In the genomic region with DNA sequence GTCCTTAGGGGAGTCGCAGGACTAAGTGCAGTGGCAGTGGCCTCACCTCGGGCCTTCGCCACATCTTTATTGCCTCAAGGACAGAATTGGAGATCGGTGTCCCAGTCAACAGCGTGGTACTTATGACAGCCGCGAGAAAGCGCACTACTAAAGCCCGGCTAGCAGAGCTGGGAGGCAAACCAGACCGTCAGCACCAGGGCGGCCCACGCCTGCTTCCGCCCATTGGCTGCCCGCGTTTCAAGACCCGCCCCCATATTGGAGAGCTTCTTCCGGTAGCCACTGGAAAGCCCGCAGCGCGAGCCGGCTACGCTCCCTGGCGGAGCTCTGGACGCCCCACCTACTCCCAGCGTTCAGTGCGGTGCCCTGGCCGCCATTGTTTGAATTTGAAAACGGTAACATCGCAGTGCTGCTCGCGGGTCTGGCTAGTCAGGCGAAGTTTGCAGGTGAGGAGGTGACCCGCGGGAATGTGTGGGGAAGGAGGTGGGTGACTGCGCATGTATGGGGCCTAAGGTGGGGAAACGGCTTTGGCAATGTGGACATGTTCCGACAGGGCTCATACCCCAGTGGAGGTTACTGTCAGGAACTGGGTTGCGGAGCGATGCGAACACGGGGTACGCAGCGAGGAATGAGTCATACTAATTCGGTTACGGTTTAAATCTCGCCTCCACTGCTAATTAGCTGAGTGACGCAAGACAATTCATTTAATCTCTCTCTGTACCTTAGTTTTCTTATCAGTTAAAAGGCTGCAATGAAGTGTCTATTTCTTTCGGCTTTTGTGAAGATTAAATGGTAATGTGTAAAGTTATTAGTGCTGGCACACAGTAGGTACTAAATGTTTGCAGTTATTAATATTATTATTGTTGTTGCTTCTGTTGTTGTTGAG, we compare ENCODE assay signal across 8 cellular contexts. TPM values are rescaled to one million over a fixed set of nuclear protein-coding genes. Genes with fewer than 3 reads are reported as not detected.
DNase-seq lines count a peak whose midpoint lies in the region; ATAC-seq lines count a peak whose summit lies in the region.

A gene with protein sequence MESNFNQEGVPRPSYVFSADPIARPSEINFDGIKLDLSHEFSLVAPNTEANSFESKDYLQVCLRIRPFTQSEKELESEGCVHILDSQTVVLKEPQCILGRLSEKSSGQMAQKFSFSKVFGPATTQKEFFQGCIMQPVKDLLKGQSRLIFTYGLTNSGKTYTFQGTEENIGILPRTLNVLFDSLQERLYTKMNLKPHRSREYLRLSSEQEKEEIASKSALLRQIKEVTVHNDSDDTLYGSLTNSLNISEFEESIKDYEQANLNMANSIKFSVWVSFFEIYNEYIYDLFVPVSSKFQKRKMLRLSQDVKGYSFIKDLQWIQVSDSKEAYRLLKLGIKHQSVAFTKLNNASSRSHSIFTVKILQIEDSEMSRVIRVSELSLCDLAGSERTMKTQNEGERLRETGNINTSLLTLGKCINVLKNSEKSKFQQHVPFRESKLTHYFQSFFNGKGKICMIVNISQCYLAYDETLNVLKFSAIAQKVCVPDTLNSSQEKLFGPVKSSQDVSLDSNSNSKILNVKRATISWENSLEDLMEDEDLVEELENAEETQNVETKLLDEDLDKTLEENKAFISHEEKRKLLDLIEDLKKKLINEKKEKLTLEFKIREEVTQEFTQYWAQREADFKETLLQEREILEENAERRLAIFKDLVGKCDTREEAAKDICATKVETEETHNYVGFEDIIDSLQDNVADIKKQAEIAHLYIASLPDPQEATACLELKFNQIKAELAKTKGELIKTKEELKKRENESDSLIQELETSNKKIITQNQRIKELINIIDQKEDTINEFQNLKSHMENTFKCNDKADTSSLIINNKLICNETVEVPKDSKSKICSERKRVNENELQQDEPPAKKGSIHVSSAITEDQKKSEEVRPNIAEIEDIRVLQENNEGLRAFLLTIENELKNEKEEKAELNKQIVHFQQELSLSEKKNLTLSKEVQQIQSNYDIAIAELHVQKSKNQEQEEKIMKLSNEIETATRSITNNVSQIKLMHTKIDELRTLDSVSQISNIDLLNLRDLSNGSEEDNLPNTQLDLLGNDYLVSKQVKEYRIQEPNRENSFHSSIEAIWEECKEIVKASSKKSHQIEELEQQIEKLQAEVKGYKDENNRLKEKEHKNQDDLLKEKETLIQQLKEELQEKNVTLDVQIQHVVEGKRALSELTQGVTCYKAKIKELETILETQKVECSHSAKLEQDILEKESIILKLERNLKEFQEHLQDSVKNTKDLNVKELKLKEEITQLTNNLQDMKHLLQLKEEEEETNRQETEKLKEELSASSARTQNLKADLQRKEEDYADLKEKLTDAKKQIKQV (N-terminal part only) (plus strand): TSS at position 353 of the 883 bp plus-strand sequence. CDS start 3,705 bp downstream, outside the sequence.

- no peaks in the 10 kb centered on the region for H3K27me3 ChIP-seq in effector memory CD4-positive, alpha-beta T cell (replicated peaks; ENCODE audit: control insufficient read depth, insufficient read depth, low read length, poor library complexity, severe bottlenecking)

- H3K4me3 ChIP-seq in effector memory CD4-positive, alpha-beta T cell (ENCODE audit: insufficient read depth, low read depth, low read length, poor library complexity, severe bottlenecking): peak within 1 kb of the TSS; percentile 88

- H3K36me3 ChIP-seq in effector memory CD4-positive, alpha-beta T cell (ENCODE audit: control insufficient read depth, insufficient read depth, low read length): no peaks in the 10 kb centered on the region

- H3K4me1 ChIP-seq in effector memory CD4-positive, alpha-beta T cell (ENCODE audit: control insufficient read depth, insufficient read depth, low read length, poor library complexity, severe bottlenecking): peaks cover 6% of the 10 kb centered on the region

- no peaks in the 10 kb centered on the region for H3K9me3 ChIP-seq in effector memory CD4-positive, alpha-beta T cell (ENCODE audit: control insufficient read depth, low read length)

- DNase-seq in COR-L47 (lab: John Stamatoyannopoulos, UW) (peak; percentile 90), HT1080 (ENCODE audit: low read depth) (peak; percentile 98), NOMO-1 (lab: John Stamatoyannopoulos, UW; ENCODE audit: unreplicated experiment in 2 of 2) (peak; percentile 96 to 97), lung microvascular endothelial cell (ENCODE audit: low read depth in 2 of 2) (peak; percentile 98)
- peak; percentile 87 to 93 (median 91) for DNase-seq in effector memory CD4-positive, alpha-beta T cell
- peak; percentile 87 to 94 (median 91) for DNase-seq in stimulated activated CD4-positive, alpha-beta T cell treated with anti-CD3 and anti-CD28 coated beads, TNF-alpha, amount 100 ng/mL, for 48 hours (ENCODE audit: low read depth in 3 of 3)

- POLR2A ChIA-PET in activated CD8-positive, alpha-beta memory T cell treated with anti-CD3 and anti-CD28 coated beads for 36 hours (lab: Charles Lee): interaction anchor here (0.6 to 0.9 kb wide), 5 partner anchors 23 to 908 kb away, joined by 3 to 4 read pairs (median 3); no protein-coding TSS in a partner anchor

- peak within 1 kb of the TSS; percentile 85 for H3K27ac ChIP-seq in effector memory CD4-positive, alpha-beta T cell (ENCODE audit: insufficient read depth, low read length, poor library complexity, severe bottlenecking)

- CTCF ChIA-PET in activated CD8-positive, alpha-beta memory T cell treated with anti-CD3 and anti-CD28 coated beads for 36 hours (lab: Charles Lee): interaction anchor here (0.8 kb wide), 1 partner anchor 28 kb away, joined by 3 read pairs; no protein-coding TSS in a partner anchor

- ATAC-seq in GM21360 (IDR thresholded peaks at IDR 0.05; ENCODE audit: unreplicated experiment): peak; percentile 95

RNA-seq across cellular contexts. Expression of the gene that starts here (rescaled TPM):
- 20.3 and 20.8 TPM in 2 replicates for total RNA-seq in HT1080 (2014; rRNA removed; shearing (Covaris generic))
- polyA plus RNA-seq in HT1080 (2015; cell fraction: cytosol; rRNA removed): 12.1 and 13.9 TPM in 2 replicates
- polyA plus RNA-seq in HT1080 (2015; cell fraction: nucleus; rRNA removed): 33.0 and 34.1 TPM in 2 replicates
- total RNA-seq in activated CD8-positive, alpha-beta memory T cell treated with anti-CD3 and anti-CD28 coated beads for 36 hours: 10 to 100 TPM; 48.1 to 49.6 TPM
- total RNA-seq in lung microvascular endothelial cell: 2.4 and 5.0 TPM in 2 replicates

Comparison
In these comparisons a context has a peak if more than half of its experiments do, and no peak if none do; other contexts are left out.
1. Peak in every context shown above with its lines: DNase-seq, ATAC-seq, H3K4me3 ChIP-seq and H3K27ac ChIP-seq.